1 cellular context compared by ENCODE assay signal in the genomic region with DNA sequence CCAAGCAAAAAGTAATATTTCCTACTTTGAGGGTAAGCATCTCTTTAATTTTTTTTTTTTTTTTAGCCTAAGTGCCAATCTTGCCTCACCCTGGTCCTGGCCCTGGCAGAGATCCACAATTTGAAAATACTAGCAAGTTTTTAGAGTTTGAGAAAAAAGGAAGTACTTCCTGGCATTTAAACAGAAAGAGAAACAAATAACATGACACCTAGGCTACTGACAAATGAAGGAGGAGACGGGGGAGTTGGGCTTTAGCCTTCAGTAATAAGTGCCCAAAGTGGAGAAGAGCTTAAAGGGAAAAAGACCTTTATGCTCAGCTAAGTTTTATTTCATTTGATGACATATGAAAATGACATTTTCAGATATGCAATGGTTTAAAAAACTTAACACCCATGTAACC.
TF ChIP-seq lines count a peak whose summit lies in the region.

No MANE protein-coding gene starts in this region.

TF ChIP-seq in IMR-90, 13 proteins besides CTCF, POLR2A, EP300 and RAD21:
- no peak for TF ChIP-seq FOS (IDR thresholded peaks at IDR 0.05; ENCODE audit: low read depth, low read length)
- no peak for TF ChIP-seq SMC3 (IDR thresholded peaks at IDR 0.05; ENCODE audit: low read depth, low read length)
- TF ChIP-seq CHD1 (IDR thresholded peaks at IDR 0.05; ENCODE audit: low read depth, low read length) = no peak
- TF ChIP-seq, protein P1, sequence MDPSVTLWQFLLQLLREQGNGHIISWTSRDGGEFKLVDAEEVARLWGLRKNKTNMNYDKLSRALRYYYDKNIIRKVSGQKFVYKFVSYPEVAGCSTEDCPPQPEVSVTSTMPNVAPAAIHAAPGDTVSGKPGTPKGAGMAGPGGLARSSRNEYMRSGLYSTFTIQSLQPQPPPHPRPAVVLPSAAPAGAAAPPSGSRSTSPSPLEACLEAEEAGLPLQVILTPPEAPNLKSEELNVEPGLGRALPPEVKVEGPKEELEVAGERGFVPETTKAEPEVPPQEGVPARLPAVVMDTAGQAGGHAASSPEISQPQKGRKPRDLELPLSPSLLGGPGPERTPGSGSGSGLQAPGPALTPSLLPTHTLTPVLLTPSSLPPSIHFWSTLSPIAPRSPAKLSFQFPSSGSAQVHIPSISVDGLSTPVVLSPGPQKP (IDR thresholded peaks at IDR 0.05; ENCODE audit: borderline replicate concordance, low read depth, low read length) = no peak
- TF ChIP-seq, protein P2, sequence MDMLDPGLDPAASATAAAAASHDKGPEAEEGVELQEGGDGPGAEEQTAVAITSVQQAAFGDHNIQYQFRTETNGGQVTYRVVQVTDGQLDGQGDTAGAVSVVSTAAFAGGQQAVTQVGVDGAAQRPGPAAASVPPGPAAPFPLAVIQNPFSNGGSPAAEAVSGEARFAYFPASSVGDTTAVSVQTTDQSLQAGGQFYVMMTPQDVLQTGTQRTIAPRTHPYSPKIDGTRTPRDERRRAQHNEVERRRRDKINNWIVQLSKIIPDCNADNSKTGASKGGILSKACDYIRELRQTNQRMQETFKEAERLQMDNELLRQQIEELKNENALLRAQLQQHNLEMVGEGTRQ (IDR thresholded peaks at IDR 0.05; ENCODE audit: low read depth, low read length) = no peak
TF ChIP-seq in IMR-90: peak in this region for 0.
